ENCODE assay signal across 1 cellular context in genomic region chr20:46012926-46013825, GRCh38.
TF ChIP-seq lines count a peak whose summit lies in the region.

No MANE protein-coding gene starts in this region.

TF ChIP-seq in HCT116, 20 proteins besides CTCF, POLR2A, EP300 and RAD21 (continued from another document):
- TF ChIP-seq REST (IDR thresholded peaks at IDR 0.05; ENCODE audit: low read depth), result no peak
- no peak for TF ChIP-seq SRF (IDR thresholded peaks at IDR 0.05; ENCODE audit: low read depth)
- TF ChIP-seq ZBTB33 (IDR thresholded peaks at IDR 0.05; ENCODE audit: extremely low read depth, insufficient replicate concordance, low read length), result no peak
TF ChIP-seq in HCT116: peak in this region for 0.
